Comparison of ENCODE assay signal across 8 cellular contexts in genomic region chr9:2623046-2623865, GRCh38. TPM values are rescaled to one million over a fixed set of nuclear protein-coding genes. Genes with fewer than 3 reads are reported as not detected.
DNase-seq lines count a peak whose midpoint lies in the region; TF ChIP-seq lines count a peak whose summit lies in the region.

No MANE protein-coding gene starts in this region.

- peak overlapping the region; percentile 61 for H3K4me3 ChIP-seq in neuron (ENCODE audit: low read length)

- H3K36me3 ChIP-seq in neuron (ENCODE audit: insufficient read depth, low read length), result no peaks in the 10 kb centered on the region

- H3K9me3 ChIP-seq in neuron (ENCODE audit: low read length), result no peaks in the 10 kb centered on the region

- peaks cover 26% of the 10 kb centered on the region for H3K4me1 ChIP-seq in neuron (ENCODE audit: insufficient read depth, low read length)

- no peaks in the 10 kb centered on the region for H3K27me3 ChIP-seq in neuron (ENCODE audit: insufficient read depth, low read length)

- H3K27me3 Mint-ChIP-seq in activated naive CD8-positive, alpha-beta T cell treated with anti-CD3 and anti-CD28 coated beads for 36 hours, result peaks cover 73% of the 10 kb centered on the region

- H2AFZ ChIP-seq in neuron (ENCODE audit: low read depth, low read length), result peak overlapping the region; percentile 39

- H3K4me3 Mint-ChIP-seq in activated naive CD8-positive, alpha-beta T cell treated with anti-CD3 and anti-CD28 coated beads for 36 hours, result peak overlapping the region; percentile 88

- POLR2A ChIA-PET in HEK293T (lab: Yijun Ruan, JAX), result no interaction called here

- CTCF ChIA-PET in HEK293T (lab: Yijun Ruan, JAX), result no interaction called here

- no peak overlapping the region for H3K27ac Mint-ChIP-seq in activated naive CD8-positive, alpha-beta T cell treated with anti-CD3 and anti-CD28 coated beads for 36 hours

- intact Hi-C loops in cardiac septum (cut with DNase I), result loop anchor here (5.0 to 10.0 kb wide), 4 partner anchors 104 to 458 kb away; no protein-coding TSS in a partner anchor

- H3K36me3 Mint-ChIP-seq in activated naive CD8-positive, alpha-beta T cell treated with anti-CD3 and anti-CD28 coated beads for 36 hours, result peaks cover 10% of the 10 kb centered on the region

- peaks cover 11% of the 10 kb centered on the region for H3K4me1 Mint-ChIP-seq in activated naive CD8-positive, alpha-beta T cell treated with anti-CD3 and anti-CD28 coated beads for 36 hours

- peak; percentile 1 for DNase-seq in stimulated activated CD4-positive, alpha-beta T cell treated with anti-CD3 and anti-CD28 coated beads, Interleukin-12 subunit alpha, Interleukin-12 subunit beta, amount 100 ng/mL, for 4 hours
- no peak for DNase-seq in stimulated activated CD4-positive, alpha-beta T cell treated with anti-CD3 and anti-CD28 coated beads, Interleukin-1b, Interleukin-23, amount 100 ng/mL, for 48 hours
- peak; percentile 30 for DNase-seq in MV-4-11 (lab: John Stamatoyannopoulos, UW)
- no peak for DNase-seq in activated naive CD8-positive, alpha-beta T cell treated with anti-CD3 and anti-CD28 coated beads for 36 hours
- peak; percentile 81 for DNase-seq in cardiac septum (ENCODE audit: low spot score)
- no peak for DNase-seq in HEK293T (ENCODE audit: extremely low spot score)
- DNase-seq in GOT3 (lab: John Stamatoyannopoulos, UW), result no peak

- H3K9me3 Mint-ChIP-seq in activated naive CD8-positive, alpha-beta T cell treated with anti-CD3 and anti-CD28 coated beads for 36 hours, result no peaks in the 10 kb centered on the region

TF ChIP-seq in HEK293T, 16 proteins besides CTCF, POLR2A, EP300 and RAD21:
- TF ChIP-seq ELF4 (IDR thresholded peaks at IDR 0.05) (no peak), CTBP1 (IDR thresholded peaks at IDR 0.05; ENCODE audit: borderline replicate concordance) (no peak), BHLHE40 (IDR thresholded peaks at IDR 0.05; ENCODE audit: borderline replicate concordance) (no peak), NFRKB (IDR thresholded peaks at IDR 0.05) (no peak), L3MBTL2 (conservative IDR thresholded peaks at IDR 0.05) (no peak), SP1 (IDR thresholded peaks at IDR 0.05) (no peak), PKNOX1 (IDR thresholded peaks at IDR 0.05) (no peak), ARNT (IDR thresholded peaks at IDR 0.05) (no peak), TARDBP (IDR thresholded peaks at IDR 0.05) (no peak), HDGF (IDR thresholded peaks at IDR 0.05; ENCODE audit: borderline replicate concordance) (no peak), ZNF384 (IDR thresholded peaks at IDR 0.05) (no peak), LEF1 (IDR thresholded peaks at IDR 0.05; ENCODE audit: borderline replicate concordance) (no peak), FOXK2 (IDR thresholded peaks at IDR 0.05) (no peak), FOXA1 (IDR thresholded peaks at IDR 0.05) (no peak), SUZ12 (IDR thresholded peaks at IDR 0.05) (no peak), FOXM1 (IDR thresholded peaks at IDR 0.05; ENCODE audit: borderline replicate concordance) (no peak)

RNA-seq across cellular contexts. Expression of gene VLDLR, which starts 1.7 kb away (rescaled TPM):
- 1 to 10 TPM; 8.7 to 9.3 TPM for total RNA-seq in activated naive CD8-positive, alpha-beta T cell treated with anti-CD3 and anti-CD28 coated beads for 36 hours
- 127 TPM for total RNA-seq in cardiac septum

Comparison
In these comparisons a context has a peak if more than half of its experiments do, and no peak if none do; other contexts are left out.
1. DNase-seq: peak in stimulated activated CD4-positive, alpha-beta T cell treated with anti-CD3 and anti-CD28 coated beads, Interleukin-12 subunit alpha, Interleukin-12 subunit beta, amount 100 ng/mL, for 4 hours (single experiment), MV-4-11 (single experiment) and cardiac septum (single experiment); none in stimulated activated CD4-positive, alpha-beta T cell treated with anti-CD3 and anti-CD28 coated beads, Interleukin-1b, Interleukin-23, amount 100 ng/mL, for 48 hours (single experiment), activated naive CD8-positive, alpha-beta T cell treated with anti-CD3 and anti-CD28 coated beads for 36 hours (single experiment), HEK293T (single experiment) and GOT3 (single experiment).
2. RNA of gene VLDLR, which starts 1.7 kb away (total RNA-seq): 127 TPM in cardiac septum (single experiment); 8.7 to 9.3 TPM in activated naive CD8-positive, alpha-beta T cell treated with anti-CD3 and anti-CD28 coated beads for 36 hours; every median in the first group is over 10 times any median in the second.